Comparison of ENCODE assay signal across 8 cellular contexts in the genomic region with DNA sequence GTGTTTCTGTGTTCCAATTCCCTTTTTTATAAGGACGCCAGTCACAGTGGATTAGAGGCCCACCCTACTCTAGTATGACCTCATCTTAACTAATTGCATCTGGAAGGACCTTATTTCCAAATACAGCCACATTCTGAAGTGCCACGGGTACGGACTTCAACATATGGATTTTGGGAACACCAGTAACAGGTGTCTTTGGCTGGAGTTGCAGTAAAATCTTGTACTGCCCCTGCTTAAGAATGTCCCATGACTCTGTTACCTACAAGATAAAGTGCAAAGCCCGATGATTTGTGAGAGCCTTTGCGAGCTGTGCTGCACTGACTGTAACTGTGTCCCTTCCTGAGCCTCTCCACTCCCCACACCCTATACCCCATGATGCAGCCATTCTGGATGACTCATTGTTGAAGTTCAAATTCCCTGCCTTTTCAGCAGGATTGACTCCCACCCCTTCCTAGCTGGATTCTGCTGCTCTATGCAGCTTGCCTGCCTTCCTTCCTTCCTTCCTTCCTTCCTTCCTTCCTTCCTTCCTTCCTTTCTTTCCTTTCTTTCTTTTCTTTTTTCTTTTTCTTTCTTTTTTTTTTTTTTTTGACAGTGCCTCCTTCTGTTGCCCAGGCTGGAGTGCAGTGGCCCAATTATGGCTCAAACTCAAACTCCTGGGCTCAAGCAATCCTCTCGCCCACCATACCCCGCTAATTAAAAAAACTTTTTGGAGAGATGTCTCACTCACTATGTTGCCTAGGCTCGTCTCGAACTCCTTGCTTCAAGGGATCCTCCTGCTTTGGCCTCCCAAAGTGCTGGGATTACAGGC. TPM values are rescaled to one million over a fixed set of nuclear protein-coding genes. Genes with fewer than 3 reads are reported as not detected.
A peak's percentile ranks its signal among the peaks of the same experiment; 100 is the strongest.
DNase-seq lines count a peak whose midpoint lies in the region; ATAC-seq and TF ChIP-seq lines count a peak whose summit lies in the region.

No MANE protein-coding gene starts in this region.

- peaks cover 44% of the 10 kb centered on the region for H3K4me1 ChIP-seq in CD8-positive, alpha-beta memory T cell (ENCODE audit: insufficient read depth, low read length)

- POLR2A ChIA-PET in CD8-positive, alpha-beta memory T cell (lab: Charles Lee): interaction anchor here (0.6 to 1.6 kb wide), 2 partner anchors 11 to 239 kb away, joined by 4 to 7 read pairs; a partner anchor contains a TSS

- DNase-seq in CD8-positive, alpha-beta memory T cell: no peak
- DNase-seq in M059J (ENCODE audit: low read depth): peak; percentile 48
- DNase-seq in dermis blood vessel endothelial cell: peak; percentile 59
- DNase-seq in nephron progenitor cell: no peak
- DNase-seq in cerebellar nuclear complex (lab: John Stamatoyannopoulos, UW): no peak
- no peak for DNase-seq in SKM-1 (lab: John Stamatoyannopoulos, UW; ENCODE audit: unreplicated experiment)
- DNase-seq in activated CD4-positive, CD25-positive, alpha-beta regulatory T cell (lab: John Stamatoyannopoulos, UW): no peak

- peaks cover 39 to 55% (median 42%) of the 10 kb centered on the region in 3 donors for H3K4me1 Mint-ChIP-seq in CD8-positive, alpha-beta memory T cell
- peaks cover 24% of the 10 kb centered on the region for H3K4me1 Mint-ChIP-seq in nephron progenitor cell

- peak overlapping the region; percentile 55 to 94 (median 88) for H3K27ac Mint-ChIP-seq in CD8-positive, alpha-beta memory T cell
- H3K27ac Mint-ChIP-seq in nephron progenitor cell: no peak overlapping the region

- no peaks in the 10 kb centered on the region for H3K9me3 Mint-ChIP-seq in CD8-positive, alpha-beta memory T cell
- no peaks in the 10 kb centered on the region for H3K9me3 Mint-ChIP-seq in nephron progenitor cell

- H3K27me3 ChIP-seq in CD8-positive, alpha-beta memory T cell (ENCODE audit: insufficient read depth, low read length, poor library complexity, severe bottlenecking): no peaks in the 10 kb centered on the region

- peak overlapping the region; percentile 87 to 95 (median 93) for H3K4me3 Mint-ChIP-seq in CD8-positive, alpha-beta memory T cell
- H3K4me3 Mint-ChIP-seq in nephron progenitor cell: peak overlapping the region; percentile 81

- no peaks in the 10 kb centered on the region for H3K36me3 ChIP-seq in CD8-positive, alpha-beta memory T cell (ENCODE audit: insufficient read depth, low read length)

- peak overlapping the region; percentile 89 for H3K4me3 ChIP-seq in CD8-positive, alpha-beta memory T cell (ENCODE audit: low read length)

- no peaks in the 10 kb centered on the region for H3K9me3 ChIP-seq in CD8-positive, alpha-beta memory T cell (ENCODE audit: low read length)

- no peak for ATAC-seq in HG02571 (IDR thresholded peaks at IDR 0.05; ENCODE audit: unreplicated experiment)

- CTCF ChIA-PET in CD8-positive, alpha-beta memory T cell (lab: Charles Lee): interaction anchor here (1.3 to 2.4 kb wide), 3 partner anchors 11 to 218 kb away, joined by 4 to 9 read pairs (median 6); a partner anchor contains a TSS

- H3K27me3 Mint-ChIP-seq in CD8-positive, alpha-beta memory T cell: peaks cover 13 to 15% of the 10 kb centered on the region in 2 donors
- peaks cover 87% of the 10 kb centered on the region for H3K27me3 Mint-ChIP-seq in nephron progenitor cell (ENCODE audit: low read depth, poor library complexity)

- no peak for TF ChIP-seq CTCF in nephron progenitor cell (IDR thresholded peaks at IDR 0.05)

- H3K27ac ChIP-seq in CD8-positive, alpha-beta memory T cell (ENCODE audit: low read depth, low read length): peak overlapping the region; percentile 68

- H3K36me3 Mint-ChIP-seq in CD8-positive, alpha-beta memory T cell: peaks cover 0 to 3% (median 0%) of the 10 kb centered on the region in 3 donors
- no peaks in the 10 kb centered on the region for H3K36me3 Mint-ChIP-seq in nephron progenitor cell (ENCODE audit: low read depth)

RNA-seq across cellular contexts. Expression of a gene that starts 2.1 kb away (rescaled TPM):
- total RNA-seq in CD8-positive, alpha-beta memory T cell: not detected
- polyA plus RNA-seq in CD8-positive, alpha-beta memory T cell: not detected
- not detected in 2 replicates for total RNA-seq in M059J (2014; rRNA removed; shearing (Covaris generic))
- total RNA-seq in dermis blood vessel endothelial cell: not detected in 2 replicates

RNA-seq across cellular contexts. Expression of a gene that starts 2.2 kb away (rescaled TPM):
- 1 to 10 TPM; 1.5 to 1.7 TPM for total RNA-seq in CD8-positive, alpha-beta memory T cell
- polyA plus RNA-seq in CD8-positive, alpha-beta memory T cell: not detected
- not detected in 2 replicates for total RNA-seq in M059J (2014; rRNA removed; shearing (Covaris generic))
- under 0.01 and 0.05 TPM in 2 replicates for total RNA-seq in dermis blood vessel endothelial cell

RNA-seq across cellular contexts. Expression of a gene that starts 11.2 kb away (rescaled TPM):
- total RNA-seq in CD8-positive, alpha-beta memory T cell: 10 to 100 TPM; 18.4 to 21.7 TPM
- polyA plus RNA-seq in CD8-positive, alpha-beta memory T cell: 23.1 TPM
- 10.4 and 13.4 TPM in 2 replicates for total RNA-seq in M059J (2014; rRNA removed; shearing (Covaris generic))
- 28.6 and 36.5 TPM in 2 replicates for total RNA-seq in dermis blood vessel endothelial cell

RNA-seq across cellular contexts. Expression of a gene that starts 28.3 kb away (rescaled TPM):
- total RNA-seq in CD8-positive, alpha-beta memory T cell: 10 to 100 TPM; 61.3 to 64.3 TPM
- 86.0 TPM for polyA plus RNA-seq in CD8-positive, alpha-beta memory T cell
- 135 and 138 TPM in 2 replicates for total RNA-seq in M059J (2014; rRNA removed; shearing (Covaris generic))
- 82.2 and 136 TPM in 2 replicates for total RNA-seq in dermis blood vessel endothelial cell

Comparison
In these comparisons a context has a peak if more than half of its experiments do, and no peak if none do; other contexts are left out.
1. DNase-seq: peak in M059J (single experiment) and dermis blood vessel endothelial cell (single experiment); none in CD8-positive, alpha-beta memory T cell (0 of 5), nephron progenitor cell (single experiment), cerebellar nuclear complex (0 of 2), SKM-1 (single experiment) and activated CD4-positive, CD25-positive, alpha-beta regulatory T cell (0 of 4).